ENCODE assay signal across 1 cellular context in genomic region chr1:231355171-231355570, GRCh38.
TF ChIP-seq lines count a peak whose summit lies in the region.

No MANE protein-coding gene starts in this region.

TF ChIP-seq in endothelial cell of umbilical vein, 7 proteins besides CTCF, POLR2A, EP300 and RAD21:
- no peak for TF ChIP-seq FOS (IDR thresholded peaks at IDR 0.05; ENCODE audit: borderline replicate concordance, insufficient read depth, low read length)
- TF ChIP-seq POLR2AphosphoS5 (IDR thresholded peaks at IDR 0.05; ENCODE audit: insufficient read depth, low read depth, low read length) = no peak
- TF ChIP-seq EZH2 (IDR thresholded peaks at IDR 0.05; ENCODE audit: borderline replicate concordance, low read depth, low read length, severe bottlenecking) = no peak
- TF ChIP-seq GATA2 (IDR thresholded peaks at IDR 0.05; ENCODE audit: insufficient read depth, insufficient read length, low read depth, low read length) = no peak
- no peak for TF ChIP-seq MYC (IDR thresholded peaks at IDR 0.05; ENCODE audit: low read depth, low read length)
- no peak for TF ChIP-seq JUN (IDR thresholded peaks at IDR 0.05; ENCODE audit: borderline replicate concordance, insufficient read depth, insufficient read length, low read depth)
- no peak for TF ChIP-seq MAX (IDR thresholded peaks at IDR 0.05; ENCODE audit: insufficient read depth, insufficient read length)
